1 cellular context compared by ENCODE assay signal in genomic region chr5:134524826-134525686, GRCh38.
TF ChIP-seq lines count a peak whose summit lies in the region.

Gene JADE2 (plus strand): TSS chr5:134525670. CDS start chr5:134535858, 10,188 bp downstream.

TF ChIP-seq in HepG2, 621 proteins besides CTCF, POLR2A, EP300 and RAD21 (continued from another document and continues in another):
- peak; percentile 39; the same call in 1 of the 2 replicates for TF ChIP-seq ZBTB10 (CRISPR knock-in tag; IDR thresholded peaks at IDR 0.05; ENCODE audit: borderline replicate concordance)
- TF ChIP-seq ZNF121 (CRISPR knock-in tag; IDR thresholded peaks at IDR 0.05), result no peak
- no peak for TF ChIP-seq MBNL3 (CRISPR knock-in tag; conservative IDR thresholded peaks at IDR 0.05)
- TF ChIP-seq PATZ1 (CRISPR knock-in tag; IDR thresholded peaks at IDR 0.05), result peak; percentile 87
- peak; percentile 28 for TF ChIP-seq HNRNPLL (IDR thresholded peaks at IDR 0.05; ENCODE audit: low read depth, low read length, poor library complexity, severe bottlenecking)
- 0 out of 2 replicates have a peak, but pooled peaks have one; percentile 21 for TF ChIP-seq GMEB1 (CRISPR knock-in tag; IDR thresholded peaks at IDR 0.05; ENCODE audit: borderline replicate concordance)
- no peak for TF ChIP-seq FOXO4 (CRISPR knock-in tag; conservative IDR thresholded peaks at IDR 0.05)
- no peak for TF ChIP-seq KDM2A (CRISPR knock-in tag; IDR thresholded peaks at IDR 0.05; ENCODE audit: borderline replicate concordance, low read depth)
- TF ChIP-seq CREM (IDR thresholded peaks at IDR 0.05), result peak; percentile 50
- TF ChIP-seq CREM (CRISPR knock-in tag; IDR thresholded peaks at IDR 0.05), result no peak
- TF ChIP-seq BCL3 (CRISPR knock-in tag; IDR thresholded peaks at IDR 0.05), result peak; percentile 47; the same call in 1 of the 2 replicates
- TF ChIP-seq IRX3 (CRISPR knock-in tag; IDR thresholded peaks at IDR 0.05; ENCODE audit: borderline replicate concordance, low read depth), result no peak
- no peak for TF ChIP-seq ARNT2 (CRISPR knock-in tag; IDR thresholded peaks at IDR 0.05; ENCODE audit: low read depth)
- no peak for TF ChIP-seq EHMT2 (IDR thresholded peaks at IDR 0.05; ENCODE audit: borderline replicate concordance, low read depth, low read length)
- TF ChIP-seq CHD2 (IDR thresholded peaks at IDR 0.05; ENCODE audit: low read depth, low read length), result 0 out of 2 replicates have a peak, but pooled peaks have one; percentile 25
- 0 out of 2 replicates have a peak, but pooled peaks have one; percentile 16 for TF ChIP-seq ZSCAN20 (CRISPR knock-in tag; IDR thresholded peaks at IDR 0.05; ENCODE audit: borderline replicate concordance)
- 0 out of 2 replicates have a peak, but pooled peaks have one; percentile 33 for TF ChIP-seq HNRNPL (IDR thresholded peaks at IDR 0.05; ENCODE audit: low read depth, low read length)
- TF ChIP-seq ZNF768 (CRISPR knock-in tag; IDR thresholded peaks at IDR 0.05), result no peak
- TF ChIP-seq SRY (CRISPR knock-in tag; IDR thresholded peaks at IDR 0.05), result 0 out of 2 replicates have a peak, but pooled peaks have one; percentile 14
- TF ChIP-seq, protein P1, sequence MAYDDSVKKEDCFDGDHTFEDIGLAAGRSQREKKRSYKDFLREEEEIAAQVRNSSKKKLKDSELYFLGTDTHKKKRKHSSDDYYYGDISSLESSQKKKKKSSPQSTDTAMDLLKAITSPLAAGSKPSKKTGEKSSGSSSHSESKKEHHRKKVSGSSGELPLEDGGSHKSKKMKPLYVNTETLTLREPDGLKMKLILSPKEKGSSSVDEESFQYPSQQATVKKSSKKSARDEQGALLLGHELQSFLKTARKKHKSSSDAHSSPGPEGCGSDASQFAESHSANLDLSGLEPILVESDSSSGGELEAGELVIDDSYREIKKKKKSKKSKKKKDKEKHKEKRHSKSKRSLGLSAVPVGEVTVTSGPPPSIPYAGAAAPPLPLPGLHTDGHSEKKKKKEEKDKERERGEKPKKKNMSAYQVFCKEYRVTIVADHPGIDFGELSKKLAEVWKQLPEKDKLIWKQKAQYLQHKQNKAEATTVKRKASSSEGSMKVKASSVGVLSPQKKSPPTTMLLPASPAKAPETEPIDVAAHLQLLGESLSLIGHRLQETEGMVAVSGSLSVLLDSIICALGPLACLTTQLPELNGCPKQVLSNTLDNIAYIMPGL (CRISPR knock-in tag; IDR thresholded peaks at IDR 0.05; ENCODE audit: borderline replicate concordance in 1 of 2, low read depth in 1 of 2), result 0 out of 4 replicates have a peak, but pooled peaks of 1 of the 2 experiments have one; percentile 4
- peak; percentile 43; the same call in 1 of the 2 replicates for TF ChIP-seq ZNF605 (CRISPR knock-in tag; IDR thresholded peaks at IDR 0.05)
- peak; percentile 74 for TF ChIP-seq SRSF1 (optimal IDR thresholded peaks at IDR 0.05; ENCODE audit: low read depth, low read length)
- TF ChIP-seq ZBTB21 (CRISPR knock-in tag; IDR thresholded peaks at IDR 0.05), result peak; percentile 62; the same call in 1 of the 2 replicates
- TF ChIP-seq CBX1 (IDR thresholded peaks at IDR 0.05; ENCODE audit: low read depth), result peak; percentile 38
- TF ChIP-seq, protein P2, sequence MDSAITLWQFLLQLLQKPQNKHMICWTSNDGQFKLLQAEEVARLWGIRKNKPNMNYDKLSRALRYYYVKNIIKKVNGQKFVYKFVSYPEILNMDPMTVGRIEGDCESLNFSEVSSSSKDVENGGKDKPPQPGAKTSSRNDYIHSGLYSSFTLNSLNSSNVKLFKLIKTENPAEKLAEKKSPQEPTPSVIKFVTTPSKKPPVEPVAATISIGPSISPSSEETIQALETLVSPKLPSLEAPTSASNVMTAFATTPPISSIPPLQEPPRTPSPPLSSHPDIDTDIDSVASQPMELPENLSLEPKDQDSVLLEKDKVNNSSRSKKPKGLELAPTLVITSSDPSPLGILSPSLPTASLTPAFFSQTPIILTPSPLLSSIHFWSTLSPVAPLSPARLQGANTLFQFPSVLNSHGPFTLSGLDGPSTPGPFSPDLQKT (CRISPR knock-in tag; IDR thresholded peaks at IDR 0.05; ENCODE audit: borderline replicate concordance), result no peak
- 0 out of 2 replicates have a peak, but pooled peaks have one; percentile 5 for TF ChIP-seq ZNF224 (CRISPR knock-in tag; IDR thresholded peaks at IDR 0.05)
- TF ChIP-seq ZNF24 (IDR thresholded peaks at IDR 0.05), result no peak
- TF ChIP-seq WIZ (CRISPR knock-in tag; IDR thresholded peaks at IDR 0.05), result no peak
- 0 out of 2 replicates have a peak, but pooled peaks have one; percentile 59 for TF ChIP-seq ZNF740 (CRISPR knock-in tag; IDR thresholded peaks at IDR 0.05)
- no peak for TF ChIP-seq ZNF724P (CRISPR knock-in tag; IDR thresholded peaks at IDR 0.05; ENCODE audit: borderline replicate concordance)
- TF ChIP-seq NONO (IDR thresholded peaks at IDR 0.05), result no peak
- no peak for TF ChIP-seq NONO (CRISPR knock-in tag; conservative IDR thresholded peaks at IDR 0.05)
- TF ChIP-seq ATF7-NPFF (CRISPR knock-in tag; IDR thresholded peaks at IDR 0.05; ENCODE audit: low read depth), result 0 out of 2 replicates have a peak, but pooled peaks have one; percentile 34
- TF ChIP-seq ZGPAT (CRISPR knock-in tag; IDR thresholded peaks at IDR 0.05), result 0 out of 2 replicates have a peak, but pooled peaks have one; percentile 37
- TF ChIP-seq ZBTB46 (CRISPR knock-in tag; IDR thresholded peaks at IDR 0.05; ENCODE audit: borderline replicate concordance), result 0 out of 2 replicates have a peak, but pooled peaks have one; percentile 39
- TF ChIP-seq, protein P3, sequence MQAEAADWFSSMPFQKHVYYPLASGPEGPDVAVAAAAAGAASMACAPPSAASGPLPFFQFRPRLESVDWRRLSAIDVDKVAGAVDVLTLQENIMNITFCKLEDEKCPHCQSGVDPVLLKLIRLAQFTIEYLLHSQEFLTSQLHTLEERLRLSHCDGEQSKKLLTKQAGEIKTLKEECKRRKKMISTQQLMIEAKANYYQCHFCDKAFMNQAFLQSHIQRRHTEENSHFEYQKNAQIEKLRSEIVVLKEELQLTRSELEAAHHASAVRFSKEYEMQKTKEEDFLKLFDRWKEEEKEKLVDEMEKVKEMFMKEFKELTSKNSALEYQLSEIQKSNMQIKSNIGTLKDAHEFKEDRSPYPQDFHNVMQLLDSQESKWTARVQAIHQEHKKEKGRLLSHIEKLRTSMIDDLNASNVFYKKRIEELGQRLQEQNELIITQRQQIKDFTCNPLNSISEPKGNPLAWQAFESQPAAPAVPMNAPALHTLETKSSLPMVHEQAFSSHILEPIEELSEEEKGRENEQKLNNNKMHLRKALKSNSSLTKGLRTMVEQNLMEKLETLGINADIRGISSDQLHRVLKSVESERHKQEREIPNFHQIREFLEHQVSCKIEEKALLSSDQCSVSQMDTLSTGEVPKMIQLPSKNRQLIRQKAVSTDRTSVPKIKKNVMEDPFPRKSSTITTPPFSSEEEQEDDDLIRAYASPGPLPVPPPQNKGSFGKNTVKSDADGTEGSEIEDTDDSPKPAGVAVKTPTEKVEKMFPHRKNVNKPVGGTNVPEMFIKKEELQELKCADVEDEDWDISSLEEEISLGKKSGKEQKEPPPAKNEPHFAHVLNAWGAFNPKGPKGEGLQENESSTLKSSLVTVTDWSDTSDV (CRISPR knock-in tag; IDR thresholded peaks at IDR 0.05), result 0 out of 2 replicates have a peak, but pooled peaks have one; percentile 21
- TF ChIP-seq CAMTA2 (CRISPR knock-in tag; IDR thresholded peaks at IDR 0.05; ENCODE audit: borderline replicate concordance), result no peak
